ENCODE assay signal across 20 cellular contexts in the genomic region with DNA sequence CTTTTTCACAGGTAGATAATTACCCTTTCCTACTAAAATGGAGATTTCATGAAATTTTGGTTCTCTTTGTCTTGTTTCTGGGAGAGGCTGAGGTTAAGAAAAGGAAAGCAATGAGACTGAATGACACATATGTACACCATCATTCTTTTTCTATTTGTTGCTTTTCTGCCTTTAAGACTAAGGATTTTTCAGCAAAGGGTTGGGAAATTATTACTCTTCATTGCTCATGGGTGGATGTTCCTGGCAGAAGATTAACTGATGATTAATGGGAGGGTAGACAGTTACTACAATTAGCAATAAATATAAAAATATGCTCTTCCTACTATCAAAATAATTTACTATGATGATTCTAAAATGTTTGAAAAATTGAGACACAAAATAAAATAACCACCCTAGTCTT.
DNase-seq lines count a peak whose midpoint lies in the region; ATAC-seq, FAIRE-seq and TF ChIP-seq lines count a peak whose summit lies in the region.
"Had no signal": no experiment of that assay in that cellular context is flagged by ENCODE, and none has a peak within 500 bp of the region (broad histone marks: within the 10 kb centered on the region; RNA-seq: fewer than 3 reads in every experiment).

No MANE protein-coding gene starts in this region.

- no peak for TF ChIP-seq POLR2A in vagina (IDR thresholded peaks at IDR 0.05)

- H3K27me3 ChIP-seq in hepatocyte: no peaks in the 10 kb centered on the region
- H3K27me3 ChIP-seq in vagina: no peaks in the 10 kb centered on the region
- H3K27me3 ChIP-seq: Peyer's patch had no signal

- no peaks in the 10 kb centered on the region for H4K20me1 ChIP-seq in hepatocyte (ENCODE audit: insufficient read depth, poor library complexity, severe bottlenecking)

- H3K36me3 ChIP-seq in hepatocyte (replicated peaks; ENCODE audit: insufficient read depth, low read depth) (no peaks in the 10 kb centered on the region), vagina (no peaks in the 10 kb centered on the region)
- H3K36me3 ChIP-seq: Peyer's patch had no signal

- DNase-seq in GM03348 (ENCODE audit: low spot score) (peak; percentile 24), hepatocyte (ENCODE audit: low spot score) (no peak), vagina (ENCODE audit: extremely low spot score in 2 of 2) (no peak)
- no peak for DNase-seq in activated T-helper 1 cell treated with anti-CD3 and anti-CD28 coated beads, Interleukin-12 subunit alpha, Interleukin-12 subunit beta, Interleukin-2, Interleukin-4 antibody, amounts not matched to agents 30 ng/mL and 10 ng/mL and 1 ng/mL, durations not matched to agents 14 hours and 24 hours and 36 hours (ENCODE audit: low spot score)
- DNase-seq in activated naive CD8-positive, alpha-beta T cell treated with anti-CD3 and anti-CD28 coated beads, Interleukin-2, amount 50 U/mL, for 24 hours: no peak
- DNase-seq: DMS79 treated with DMSO at 0.1 percent for 48 hours; GOT3; NCI-H1092 treated with DMSO at 0.1 percent for 48 hours; NCI-H146; NCI-H2081 treated with DMSO at 0.1 percent for 48 hours; NCI-H446 treated with DMSO at 0.1 percent for 48 hours; NCI-H69; NK-92 treated with Interleukin-12 subunit alpha and Interleukin-12 subunit beta, amount 100 ng/mL, for 24 hours; Peyer's patch had no signal

- TF ChIP-seq CTCF in hepatocyte (IDR thresholded peaks at IDR 0.05; ENCODE audit: poor library complexity) (no peak), vagina (IDR thresholded peaks at IDR 0.05) (no peak)

- H3K9me3 Mint-ChIP-seq in activated T-helper 1 cell treated with anti-CD3 and anti-CD28 coated beads, Interleukin-12 subunit alpha, Interleukin-12 subunit beta, Interleukin-2, Interleukin-4 antibody, amounts not matched to agents 30 ng/mL and 10 ng/mL and 1 ng/mL, durations not matched to agents 14 hours and 24 hours and 36 hours: no peaks in the 10 kb centered on the region
- no peaks in the 10 kb centered on the region for H3K9me3 Mint-ChIP-seq in activated naive CD8-positive, alpha-beta T cell treated with anti-CD3 and anti-CD28 coated beads, Interleukin-2, amount 50 U/mL, for 24 hours

- H3K9me3 ChIP-seq in hepatocyte (ENCODE audit: low read depth): no peaks in the 10 kb centered on the region
- no peaks in the 10 kb centered on the region for H3K9me3 ChIP-seq in vagina
- H3K9me3 ChIP-seq: Peyer's patch had no signal

- no peaks in the 10 kb centered on the region for H3K36me3 Mint-ChIP-seq in activated T-helper 1 cell treated with anti-CD3 and anti-CD28 coated beads, Interleukin-12 subunit alpha, Interleukin-12 subunit beta, Interleukin-2, Interleukin-4 antibody, amounts not matched to agents 30 ng/mL and 10 ng/mL and 1 ng/mL, durations not matched to agents 14 hours and 24 hours and 36 hours (ENCODE audit: low read depth)
- no peaks in the 10 kb centered on the region for H3K36me3 Mint-ChIP-seq in activated naive CD8-positive, alpha-beta T cell treated with anti-CD3 and anti-CD28 coated beads, Interleukin-2, amount 50 U/mL, for 24 hours (ENCODE audit: low read depth)

- H3K4me3 ChIP-seq in hepatocyte: no peak overlapping the region
- no peak overlapping the region for H3K4me3 ChIP-seq in vagina
- H3K4me3 ChIP-seq: Peyer's patch had no signal

- H3K27ac ChIP-seq in hepatocyte: peak overlapping the region; percentile 35
- peak overlapping the region; percentile 25 for H3K27ac ChIP-seq in vagina
- H3K27ac ChIP-seq: C4-2B, Peyer's patch had no signal

- no peaks in the 10 kb centered on the region for H3K4me1 Mint-ChIP-seq in activated T-helper 1 cell treated with anti-CD3 and anti-CD28 coated beads, Interleukin-12 subunit alpha, Interleukin-12 subunit beta, Interleukin-2, Interleukin-4 antibody, amounts not matched to agents 30 ng/mL and 10 ng/mL and 1 ng/mL, durations not matched to agents 14 hours and 24 hours and 36 hours (ENCODE audit: low read depth)
- H3K4me1 Mint-ChIP-seq in activated naive CD8-positive, alpha-beta T cell treated with anti-CD3 and anti-CD28 coated beads, Interleukin-2, amount 50 U/mL, for 24 hours: no peaks in the 10 kb centered on the region

- intact Hi-C loops in vagina (cut with DNase I): no loop called here
- intact Hi-C loops in activated T-helper 1 cell treated with anti-CD3 and anti-CD28 coated beads, Interleukin-12 subunit alpha, Interleukin-12 subunit beta, Interleukin-2, Interleukin-4 antibody, amounts not matched to agents 30 ng/mL and 10 ng/mL and 1 ng/mL, durations not matched to agents 14 hours and 24 hours and 36 hours (cut with micrococcal nuclease): no loop called here

- ATAC-seq in activated naive CD8-positive, alpha-beta T cell treated with anti-CD3 and anti-CD28 coated beads, Interleukin-2, amount 50 U/mL, for 24 hours: no peak
- no peak for ATAC-seq in GM19455 (IDR thresholded peaks at IDR 0.05; ENCODE audit: unreplicated experiment)
- ATAC-seq: Right ventricle myocardium inferior had no signal

- peaks cover 7% of the 10 kb centered on the region for H3K27me3 Mint-ChIP-seq in activated T-helper 1 cell treated with anti-CD3 and anti-CD28 coated beads, Interleukin-12 subunit alpha, Interleukin-12 subunit beta, Interleukin-2, Interleukin-4 antibody, amounts not matched to agents 30 ng/mL and 10 ng/mL and 1 ng/mL, durations not matched to agents 14 hours and 24 hours and 36 hours (ENCODE audit: insufficient read depth)
- H3K27me3 Mint-ChIP-seq in activated naive CD8-positive, alpha-beta T cell treated with anti-CD3 and anti-CD28 coated beads, Interleukin-2, amount 50 U/mL, for 24 hours: peaks cover 5% of the 10 kb centered on the region

- peak; percentile 70 for FAIRE-seq in endometrium (lab: Jason Lieb, UNC)
- FAIRE-seq: G401.6, GM19239 had no signal

- H3K79me2 ChIP-seq in hepatocyte: no peaks in the 10 kb centered on the region

- H3K9me2 ChIP-seq in hepatocyte (replicated peaks; ENCODE audit: insufficient read depth): no peaks in the 10 kb centered on the region

- H3K27ac Mint-ChIP-seq in activated T-helper 1 cell treated with anti-CD3 and anti-CD28 coated beads, Interleukin-12 subunit alpha, Interleukin-12 subunit beta, Interleukin-2, Interleukin-4 antibody, amounts not matched to agents 30 ng/mL and 10 ng/mL and 1 ng/mL, durations not matched to agents 14 hours and 24 hours and 36 hours: no peak overlapping the region
- no peak overlapping the region for H3K27ac Mint-ChIP-seq in activated naive CD8-positive, alpha-beta T cell treated with anti-CD3 and anti-CD28 coated beads, Interleukin-2, amount 50 U/mL, for 24 hours

- H3K4me2 ChIP-seq in hepatocyte: no peak overlapping the region

- H3K4me1 ChIP-seq in hepatocyte (ENCODE audit: insufficient read depth): peaks cover 22% of the 10 kb centered on the region
- H3K4me1 ChIP-seq in vagina: no peaks in the 10 kb centered on the region

- no peak overlapping the region for H2AFZ ChIP-seq in hepatocyte

- no peak overlapping the region for H3K4me3 Mint-ChIP-seq in activated T-helper 1 cell treated with anti-CD3 and anti-CD28 coated beads, Interleukin-12 subunit alpha, Interleukin-12 subunit beta, Interleukin-2, Interleukin-4 antibody, amounts not matched to agents 30 ng/mL and 10 ng/mL and 1 ng/mL, durations not matched to agents 14 hours and 24 hours and 36 hours
- no peak overlapping the region for H3K4me3 Mint-ChIP-seq in activated naive CD8-positive, alpha-beta T cell treated with anti-CD3 and anti-CD28 coated beads, Interleukin-2, amount 50 U/mL, for 24 hours
